In genomic region chr3:128051459-128051836, GRCh38 we compare ENCODE assay signal across 1 cellular context.
TF ChIP-seq lines count a peak whose summit lies in the region.

No MANE protein-coding gene starts in this region.

TF ChIP-seq in HEK293, 187 proteins besides CTCF, POLR2A, EP300 and RAD21 (continued from another document and continues in another):
- TF ChIP-seq ZNF791 (tag by site-specific recombination; IDR thresholded peaks at IDR 0.05) = no peak
- TF ChIP-seq ZBTB7A (tag by site-specific recombination; IDR thresholded peaks at IDR 0.05; ENCODE audit: low read depth) = no peak
- no peak for TF ChIP-seq ZNF121 (tag by site-specific recombination; IDR thresholded peaks at IDR 0.05)
- no peak for TF ChIP-seq RBAK (tag by site-specific recombination; IDR thresholded peaks at IDR 0.05)
- TF ChIP-seq IKZF3 (tag by site-specific recombination; IDR thresholded peaks at IDR 0.05) = 0 out of 2 replicates have a peak, but pooled peaks have one; percentile 15
- TF ChIP-seq ZNF548 (tag by site-specific recombination; IDR thresholded peaks at IDR 0.05) = no peak
- no peak for TF ChIP-seq BCL11A (tag by site-specific recombination; IDR thresholded peaks at IDR 0.05; ENCODE audit: low read depth)
- peak; percentile 77 for TF ChIP-seq ZBTB17 (tag by site-specific recombination; IDR thresholded peaks at IDR 0.05)
- no peak for TF ChIP-seq ZBTB44 (tag by site-specific recombination; IDR thresholded peaks at IDR 0.05)
- TF ChIP-seq ZNF221 (tag by site-specific recombination; IDR thresholded peaks at IDR 0.05; ENCODE audit: borderline replicate concordance) = no peak
- TF ChIP-seq SALL2 (tag by site-specific recombination; IDR thresholded peaks at IDR 0.05; ENCODE audit: borderline replicate concordance) = no peak
- TF ChIP-seq ZNF223 (tag by site-specific recombination; IDR thresholded peaks at IDR 0.05) = no peak
- peak; percentile 48; the same call in 1 of the 2 replicates for TF ChIP-seq ZNF398 (tag by site-specific recombination; IDR thresholded peaks at IDR 0.05)
- TF ChIP-seq ZSCAN5A (tag by site-specific recombination; IDR thresholded peaks at IDR 0.05) = no peak
- no peak for TF ChIP-seq ZNF350 (tag by site-specific recombination; IDR thresholded peaks at IDR 0.05)
- no peak for TF ChIP-seq ZNF654 (tag by site-specific recombination; IDR thresholded peaks at IDR 0.05; ENCODE audit: low read depth)
- 0 out of 2 replicates have a peak, but pooled peaks have one; percentile 5 for TF ChIP-seq EGR2 (tag by site-specific recombination; IDR thresholded peaks at IDR 0.05; ENCODE audit: low read depth)
- TF ChIP-seq WT1 (tag by site-specific recombination; IDR thresholded peaks at IDR 0.05) = no peak
- TF ChIP-seq ZNF776 (tag by site-specific recombination; IDR thresholded peaks at IDR 0.05; ENCODE audit: borderline replicate concordance) = no peak
- TF ChIP-seq ZNF623 (tag by site-specific recombination; IDR thresholded peaks at IDR 0.05) = no peak
- TF ChIP-seq ZNF148 (tag by site-specific recombination; IDR thresholded peaks at IDR 0.05; ENCODE audit: borderline replicate concordance) = peak; percentile 13; the same call in 1 of the 2 replicates
- no peak for TF ChIP-seq ZNF202 (tag by site-specific recombination; IDR thresholded peaks at IDR 0.05; ENCODE audit: borderline replicate concordance)
- TF ChIP-seq ZBTB20 (tag by site-specific recombination; IDR thresholded peaks at IDR 0.05) = peak; percentile 54
- no peak for TF ChIP-seq ZNF660 (tag by site-specific recombination; IDR thresholded peaks at IDR 0.05)
- no peak for TF ChIP-seq ZFP37 (tag by site-specific recombination; IDR thresholded peaks at IDR 0.05)
- TF ChIP-seq PRDM10 (tag by site-specific recombination; IDR thresholded peaks at IDR 0.05) = no peak; the same call in 1 of the 2 replicates
- TF ChIP-seq ZBTB48 (tag by site-specific recombination; IDR thresholded peaks at IDR 0.05) = peak; percentile 60
- no peak for TF ChIP-seq ZFP3 (tag by site-specific recombination; IDR thresholded peaks at IDR 0.05; ENCODE audit: low read depth)
- TF ChIP-seq ZNF560 (tag by site-specific recombination; IDR thresholded peaks at IDR 0.05; ENCODE audit: borderline replicate concordance) = no peak
- no peak for TF ChIP-seq ZNF292 (tag by site-specific recombination; IDR thresholded peaks at IDR 0.05; ENCODE audit: borderline replicate concordance, low read depth)
- TF ChIP-seq GLI2 (tag by site-specific recombination; IDR thresholded peaks at IDR 0.05; ENCODE audit: borderline replicate concordance, low read depth) = no peak
- no peak for TF ChIP-seq ZNF416 (tag by site-specific recombination; IDR thresholded peaks at IDR 0.05)
- TF ChIP-seq KLF7 (tag by site-specific recombination; IDR thresholded peaks at IDR 0.05; ENCODE audit: borderline replicate concordance) = no peak
- TF ChIP-seq ATF2 (tag by site-specific recombination; IDR thresholded peaks at IDR 0.05; ENCODE audit: low read depth) = peak; percentile 97
- no peak for TF ChIP-seq BCL11B (tag by site-specific recombination; IDR thresholded peaks at IDR 0.05; ENCODE audit: low read depth)
- TF ChIP-seq ZNF513 (tag by site-specific recombination; IDR thresholded peaks at IDR 0.05) = no peak
- no peak for TF ChIP-seq ZNF692 (tag by site-specific recombination; IDR thresholded peaks at IDR 0.05)
- TF ChIP-seq KLF1 (tag by site-specific recombination; IDR thresholded peaks at IDR 0.05) = no peak
- no peak for TF ChIP-seq ZNF146 (tag by site-specific recombination; IDR thresholded peaks at IDR 0.05)
- no peak for TF ChIP-seq SETDB1 (IDR thresholded peaks at IDR 0.05; ENCODE audit: insufficient read length, low read length)
- no peak for TF ChIP-seq ZNF274 (IDR thresholded peaks at IDR 0.05; ENCODE audit: low read length)
- TF ChIP-seq ZNF274 (tag by site-specific recombination; IDR thresholded peaks at IDR 0.05; ENCODE audit: borderline replicate concordance) = no peak
- TF ChIP-seq ZNF18 (tag by site-specific recombination; IDR thresholded peaks at IDR 0.05) = no peak
- no peak for TF ChIP-seq ZNF670 (tag by site-specific recombination; IDR thresholded peaks at IDR 0.05; ENCODE audit: low read depth)
- no peak for TF ChIP-seq ZNF211 (tag by site-specific recombination; IDR thresholded peaks at IDR 0.05; ENCODE audit: low read depth)
- no peak for TF ChIP-seq ZNF433 (tag by site-specific recombination; IDR thresholded peaks at IDR 0.05; ENCODE audit: low read depth)
- TF ChIP-seq ZNF626 (tag by site-specific recombination; IDR thresholded peaks at IDR 0.05) = no peak
- TF ChIP-seq ZNF629 (tag by site-specific recombination; IDR thresholded peaks at IDR 0.05) = peak; percentile 61
- no peak for TF ChIP-seq ZSCAN16 (tag by site-specific recombination; IDR thresholded peaks at IDR 0.05)
- TF ChIP-seq ZFHX2 (tag by site-specific recombination; conservative IDR thresholded peaks at IDR 0.05) = no peak
- TF ChIP-seq ZNF830 (tag by site-specific recombination; IDR thresholded peaks at IDR 0.05; ENCODE audit: low read depth) = no peak
- no peak for TF ChIP-seq ZIC2 (tag by site-specific recombination; IDR thresholded peaks at IDR 0.05)
- TF ChIP-seq ZNF530 (tag by site-specific recombination; IDR thresholded peaks at IDR 0.05; ENCODE audit: low read depth) = no peak
